ENCODE assay signal across 9 cellular contexts in genomic region chr7:99997545-99998137, GRCh38. TPM values are rescaled to one million over a fixed set of nuclear protein-coding genes. Genes with fewer than 3 reads are reported as not detected.
DNase-seq lines count a peak whose midpoint lies in the region; TF ChIP-seq lines count a peak whose summit lies in the region.
"Had no signal": no experiment of that assay in that cellular context is flagged by ENCODE, and none has a peak within 500 bp of the region (broad histone marks: within the 10 kb centered on the region; RNA-seq: fewer than 3 reads in every experiment).

No MANE protein-coding gene starts in this region.

- H3K9me2 ChIP-seq in MM.1S (replicated peaks; ENCODE audit: insufficient read depth, low read length) (no peaks in the 10 kb centered on the region), neural cell (ENCODE audit: insufficient read depth, low read length) (no peaks in the 10 kb centered on the region)

- 0 out of 2 replicates have a peak, but pooled peaks cover 4% of the 10 kb centered on the region for H3F3A ChIP-seq in MM.1S (ENCODE audit: insufficient read depth, low read length)
- no peaks in the 10 kb centered on the region for H3F3A ChIP-seq in neural cell (ENCODE audit: insufficient read depth, low read length, poor library complexity, severe bottlenecking)

- DNase-seq in GDM1 (lab: John Stamatoyannopoulos, UW) = peak; percentile 66
- DNase-seq in MM.1S = peak; percentile 10
- DNase-seq in activated T-cell treated with anti-CD3 and anti-CD28 coated beads for 1 hour (ENCODE audit: low read depth) = peak; percentile 55
- peak in 40 of 49 donors; percentile 10 to 69 (median 32) for DNase-seq in substantia nigra (lab: John Stamatoyannopoulos, UW)
- DNase-seq in NCI-H187 (lab: John Stamatoyannopoulos, UW) = no peak
- no peak for DNase-seq in NAMALWA (ENCODE audit: low spot score)

- no peak for TF ChIP-seq RAD21 in neural cell (conservative IDR thresholded peaks at IDR 0.05)

- H3K36me3 ChIP-seq in MM.1S (replicated peaks; ENCODE audit: insufficient read depth, low read length) (no peaks in the 10 kb centered on the region), esophagus (ENCODE audit: control insufficient read depth in 2 of 2, insufficient read depth in 2 of 2, low read length in 1 of 2) (no peaks in the 10 kb centered on the region), neural cell (ENCODE audit: insufficient read depth, low read length) (no peaks in the 10 kb centered on the region)

- H3K4me1 ChIP-seq in MM.1S (ENCODE audit: low read length) (no peaks in the 10 kb centered on the region), esophagus (ENCODE audit: control insufficient read depth in 2 of 2, insufficient read depth in 2 of 2, low read length in 1 of 2) (peaks cover 0 to 2% of the 10 kb centered on the region in 2 donors)

- H2AFZ ChIP-seq in MM.1S (ENCODE audit: low read length) (peak overlapping the region; percentile 89), neural cell (ENCODE audit: low read depth, low read length) (no peak overlapping the region)

- H3K27me3 ChIP-seq in MM.1S (replicated peaks; ENCODE audit: insufficient read depth, low read length) = peaks cover 23% of the 10 kb centered on the region
- no peaks in the 10 kb centered on the region for H3K27me3 ChIP-seq in esophagus (ENCODE audit: control insufficient read depth in 1 of 2, insufficient read depth in 2 of 2, low read length in 2 of 2)
- H3K27me3 ChIP-seq in neural cell (ENCODE audit: insufficient read depth, low read depth, low read length) = no peaks in the 10 kb centered on the region

- no peaks in the 10 kb centered on the region for H3K9me3 ChIP-seq in MM.1S (replicated peaks; ENCODE audit: insufficient read depth, low read length)
- H3K9me3 ChIP-seq in esophagus (ENCODE audit: control insufficient read depth in 2 of 2, insufficient read depth in 1 of 2, low read depth in 1 of 2, low read length in 1 of 2) = no peaks in the 10 kb centered on the region
- no peaks in the 10 kb centered on the region for H3K9me3 ChIP-seq in neural cell (ENCODE audit: low read length)

- H3K9ac ChIP-seq in MM.1S (ENCODE audit: low read length) (peak overlapping the region; percentile 27; the same call in 1 of the 2 replicates), neural cell (ENCODE audit: low read length) (no peak overlapping the region)

- H3K79me2 ChIP-seq in MM.1S (ENCODE audit: low read length) (no peaks in the 10 kb centered on the region), neural cell (replicated peaks; ENCODE audit: insufficient read depth, low read length) (no peaks in the 10 kb centered on the region)

- no peak overlapping the region for H3K27ac ChIP-seq in MM.1S (ENCODE audit: low read length)
- peak overlapping the region; percentile 53 to 76 for H3K27ac ChIP-seq in esophagus (ENCODE audit: low read depth in 2 of 2, low read length in 1 of 2)
- H3K27ac ChIP-seq in neural cell (ENCODE audit: low read length) = no peak overlapping the region
- peak overlapping the region; percentile 96 for H3K27ac ChIP-seq in substantia nigra (ENCODE audit: low read depth, low read length, poor library complexity, severe bottlenecking)
- H3K27ac ChIP-seq: SK-N-MC had no signal

- WGBS in esophagus, 2 donors = 6 to 8% methylated on average over 35 of the region's 35 CpGs

- TF ChIP-seq CTCF in MM.1S (IDR thresholded peaks at IDR 0.05; ENCODE audit: low read length) (no peak), neural cell (IDR thresholded peaks at IDR 0.05; ENCODE audit: poor library complexity, severe bottlenecking) (no peak)

- H3K4me2 ChIP-seq in MM.1S (ENCODE audit: low read depth, low read length) = peak overlapping the region; percentile 59; the same call in 1 of the 2 replicates
- H3K4me2 ChIP-seq in neural cell (ENCODE audit: low read length) = no peak overlapping the region

- H4K20me1 ChIP-seq in MM.1S (ENCODE audit: insufficient read depth, low read length) (no peaks in the 10 kb centered on the region), neural cell (ENCODE audit: insufficient read depth) (no peaks in the 10 kb centered on the region)

- TF ChIP-seq EP300 in neural cell (conservative IDR thresholded peaks at IDR 0.05; ENCODE audit: poor library complexity, severe bottlenecking) = no peak

- H3K4me3 ChIP-seq in MM.1S (ENCODE audit: low read length) (peak overlapping the region; percentile 43), esophagus (ENCODE audit: low read depth in 1 of 2, low read length in 2 of 2) (peak overlapping the region; percentile 29 to 56), neural cell (ENCODE audit: low read length) (peak overlapping the region; percentile 30)
- H3K4me3 ChIP-seq: SK-N-MC had no signal

TF ChIP-seq in neural cell, 6 proteins besides CTCF, POLR2A, EP300 and RAD21:
- TF ChIP-seq TAF1 (IDR thresholded peaks at IDR 0.05; ENCODE audit: low read depth) = no peak
- no peak for TF ChIP-seq POLR2AphosphoS5 (IDR thresholded peaks at IDR 0.05)
- no peak for TF ChIP-seq REST (IDR thresholded peaks at IDR 0.05; ENCODE audit: borderline replicate concordance)
- TF ChIP-seq EZH2 (IDR thresholded peaks at IDR 0.05; ENCODE audit: borderline replicate concordance, insufficient read depth, low read length, poor library complexity, severe bottlenecking) = no peak
- TF ChIP-seq MXI1 (conservative IDR thresholded peaks at IDR 0.05; ENCODE audit: poor library complexity, severe bottlenecking) = no peak
- no peak for TF ChIP-seq SMC3 (conservative IDR thresholded peaks at IDR 0.05; ENCODE audit: poor library complexity)

RNA-seq across cellular contexts. Expression of gene ZKSCAN1, which starts 17.8 kb away (rescaled TPM):
- polyA plus RNA-seq in esophagus = 10 to 100 TPM; 10.5 to 25.0 TPM
- polyA plus RNA-seq in neural cell = 26.6 and 27.1 TPM in 2 replicates
- 121 and 137 TPM in 2 replicates for polyA minus RNA-seq in neural cell

RNA-seq across cellular contexts. Expression of gene AZGP1, which starts 21.8 kb away (rescaled TPM):
- 1 to 10 TPM; 1.6 to 2.0 TPM for polyA plus RNA-seq in esophagus
- polyA plus RNA-seq in neural cell = not detected in 2 replicates
- polyA minus RNA-seq in neural cell = not detected in 2 replicates

RNA-seq across cellular contexts. Expression of gene ZSCAN21, which starts 51.9 kb away (rescaled TPM):
- 1 to 10 TPM; 3.8 to 3.9 TPM for polyA plus RNA-seq in esophagus
- polyA plus RNA-seq in neural cell = 26.0 and 27.6 TPM in 2 replicates
- 28.6 and 31.7 TPM in 2 replicates for polyA minus RNA-seq in neural cell

Comparison
In these comparisons a context has a peak if more than half of its experiments do, and no peak if none do; other contexts are left out.
1. DNase-seq: peak in GDM1 (single experiment), MM.1S (single experiment), activated T-cell treated with anti-CD3 and anti-CD28 coated beads for 1 hour (single experiment) and substantia nigra (40 of 49); none in NCI-H187 (0 of 2) and NAMALWA (single experiment).
2. H3K27ac ChIP-seq: peak in esophagus (2 of 2) and substantia nigra (single experiment); none in MM.1S (single experiment) and neural cell (single experiment).
3. Peak in every context shown above with its lines, with median percentiles within 50 percentile points of each other: H3K4me3 ChIP-seq.